Comparison of ENCODE assay signal across 22 cellular contexts in the genomic region with DNA sequence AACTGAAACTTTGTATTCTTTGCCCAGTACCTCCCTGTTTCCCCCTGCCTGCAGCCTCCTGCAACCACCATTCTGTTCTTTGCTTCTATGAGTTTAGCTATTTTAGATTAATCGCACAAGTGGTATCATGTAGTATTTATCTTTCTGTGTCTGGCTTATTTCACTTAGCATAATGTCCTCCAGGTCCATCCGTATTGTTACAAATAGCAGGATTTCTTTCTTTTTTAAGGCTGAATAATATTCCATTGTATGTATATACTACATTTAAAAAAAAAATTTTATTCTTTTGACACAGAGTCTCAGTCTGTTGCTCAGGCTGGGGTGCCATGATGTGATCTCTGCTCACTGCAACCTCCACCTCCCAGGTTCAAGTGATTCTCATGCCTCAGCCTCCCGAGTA.
"Had no signal": no experiment of that assay in that cellular context is flagged by ENCODE, and none has a peak within 500 bp of the region (broad histone marks: within the 10 kb centered on the region; RNA-seq: fewer than 3 reads in every experiment).

No MANE protein-coding gene starts in this region.

- H3K27me3 ChIP-seq: esophagus squamous epithelium, gastroesophageal sphincter, pancreas, right lobe of liver, suprapubic skin, tibial artery, upper lobe of right lung had no signal

- DNase-seq: effector memory CD8-positive, alpha-beta T cell; esophagus squamous epithelium; foreskin fibroblast; immature natural killer cell; left ventricle myocardium superior; mesenchymal stem cell; midbrain; occipital lobe; pancreas; right lobe of liver; stimulated activated CD4-positive, alpha-beta T cell treated with anti-CD3 and anti-CD28 coated beads, Interleukin-4, amount 100 ng/mL, for 1 hour; stimulated activated CD8-positive, alpha-beta memory T cell treated with anti-CD3 and anti-CD28 coated beads, Interleukin-4, amount 100 ng/mL, for 48 hours; stimulated activated naive CD8-positive, alpha-beta T cell treated with anti-CD3 and anti-CD28 coated beads, Interleukin-15, Interleukin-2, amounts not matched to agents 100 U/mL and 50 U/mL, for 24 hours; tibial artery; upper lobe of right lung had no signal

- FAIRE-seq: keratinocyte, pancreas had no signal

- H3K4me3 Mint-ChIP-seq: effector memory CD8-positive, alpha-beta T cell; immature natural killer cell; natural killer cell treated with Interleukin-12 subunit alpha and Interleukin-12 subunit beta and Interleukin-15 and Interleukin-18, amount 100 ng/mL, for 72 hours; stimulated activated effector memory CD8-positive, alpha-beta T cell treated with anti-CD3 and anti-CD28 coated beads, Interleukin-12 subunit alpha, Interleukin-12 subunit beta, amount 100 ng/mL, for 72 hours had no signal

- ATAC-seq: effector memory CD8-positive, alpha-beta T cell; gastroesophageal sphincter; left ventricle myocardium superior; natural killer cell treated with Interleukin-12 subunit alpha and Interleukin-12 subunit beta and Interleukin-15 and Interleukin-18, amount 100 ng/mL, for 72 hours; pancreas; right lobe of liver; stimulated activated effector memory CD8-positive, alpha-beta T cell treated with anti-CD3 and anti-CD28 coated beads, Interleukin-12 subunit alpha, Interleukin-12 subunit beta, amount 100 ng/mL, for 72 hours; stimulated activated naive CD8-positive, alpha-beta T cell treated with anti-CD3 and anti-CD28 coated beads, Interleukin-15, Interleukin-2, amounts not matched to agents 100 U/mL and 50 U/mL, for 24 hours; upper lobe of right lung had no signal

- H3K36me3 Mint-ChIP-seq: natural killer cell treated with Interleukin-12 subunit alpha and Interleukin-12 subunit beta and Interleukin-15 and Interleukin-18, amount 100 ng/mL, for 72 hours had no signal

- H3K27ac Mint-ChIP-seq: stimulated activated effector memory CD8-positive, alpha-beta T cell treated with anti-CD3 and anti-CD28 coated beads, Interleukin-12 subunit alpha, Interleukin-12 subunit beta, amount 100 ng/mL, for 72 hours had no signal

- H3K9me3 ChIP-seq: esophagus squamous epithelium, gastroesophageal sphincter, pancreas, prostate gland, right lobe of liver, suprapubic skin, tibial artery, upper lobe of right lung had no signal

- H3K36me3 ChIP-seq: pancreas, prostate gland had no signal

- H3K4me3 ChIP-seq: esophagus squamous epithelium, gastroesophageal sphincter, lung, pancreas, prostate gland, right lobe of liver, suprapubic skin, tibial artery, upper lobe of right lung had no signal

- H3K27me3 Mint-ChIP-seq: effector memory CD8-positive, alpha-beta T cell; natural killer cell treated with Interleukin-12 subunit alpha and Interleukin-12 subunit beta and Interleukin-15 and Interleukin-18, amount 100 ng/mL, for 72 hours had no signal

- H3K9me3 Mint-ChIP-seq: effector memory CD8-positive, alpha-beta T cell; immature natural killer cell; natural killer cell treated with Interleukin-12 subunit alpha and Interleukin-12 subunit beta and Interleukin-15 and Interleukin-18, amount 100 ng/mL, for 72 hours; stimulated activated effector memory CD8-positive, alpha-beta T cell treated with anti-CD3 and anti-CD28 coated beads, Interleukin-12 subunit alpha, Interleukin-12 subunit beta, amount 100 ng/mL, for 72 hours had no signal

- H3K27ac ChIP-seq: esophagus squamous epithelium, gastroesophageal sphincter, pancreas, prostate gland, right lobe of liver, suprapubic skin, tibial artery, upper lobe of right lung had no signal
